In genomic region chr19:41398603-41399002, GRCh38 we compare ENCODE assay signal across 1 cellular context.
TF ChIP-seq lines count a peak whose summit lies in the region.

No MANE protein-coding gene starts in this region.

TF ChIP-seq in HepG2, 621 proteins besides CTCF, POLR2A, EP300 and RAD21:
- TF ChIP-seq ZFP37 (CRISPR knock-in tag; IDR thresholded peaks at IDR 0.05; ENCODE audit: borderline replicate concordance) (no peak), RFX1 (IDR thresholded peaks at IDR 0.05) (peak; percentile 49; the same call in 1 of the 2 replicates)
